Comparison of ENCODE assay signal across 21 cellular contexts in genomic region chr11:122103366-122103765, GRCh38. TPM values are rescaled to one million over a fixed set of nuclear protein-coding genes. Genes with fewer than 3 reads are reported as not detected.
DNase-seq lines count a peak whose midpoint lies in the region; FAIRE-seq and TF ChIP-seq lines count a peak whose summit lies in the region.
"Had no signal": no experiment of that assay in that cellular context is flagged by ENCODE, and none has a peak within 500 bp of the region (broad histone marks: within the 10 kb centered on the region; RNA-seq: fewer than 3 reads in every experiment).

No MANE protein-coding gene starts in this region.

- no peaks in the 10 kb centered on the region for H3K9me3 ChIP-seq in neural cell (ENCODE audit: low read length)
- H3K9me3 ChIP-seq: MG63 had no signal

- no peak overlapping the region for H3K4me3 ChIP-seq in neural cell (ENCODE audit: low read length)
- H3K4me3 ChIP-seq: lung, MG63 had no signal

- no peak for TF ChIP-seq EP300 in neural cell (conservative IDR thresholded peaks at IDR 0.05; ENCODE audit: poor library complexity, severe bottlenecking)

- no peaks in the 10 kb centered on the region for H3F3A ChIP-seq in neural cell (ENCODE audit: insufficient read depth, low read length, poor library complexity, severe bottlenecking)

- H3K36me3 ChIP-seq in neural cell (ENCODE audit: insufficient read depth, low read length) = no peaks in the 10 kb centered on the region

- H2AFZ ChIP-seq in neural cell (ENCODE audit: low read depth, low read length) = no peak overlapping the region

- DNase-seq in LHCN-M2 (ENCODE audit: low read depth) = peak; percentile 60
- no peak for DNase-seq in caudate nucleus (lab: John Stamatoyannopoulos, UW)
- no peak for DNase-seq in superior temporal gyrus (ENCODE audit: extremely low spot score)
- DNase-seq in NCI-H187 treated with DMSO at 0.1 percent for 48 hours (lab: John Stamatoyannopoulos, UW) = no peak
- DNase-seq in amygdala (lab: John Stamatoyannopoulos, UW) = no peak
- no peak for DNase-seq in HuH-7 (ENCODE audit: low spot score)
- DNase-seq: activated CD8-positive, alpha-beta T cell treated with anti-CD3 and anti-CD28 coated beads for 36 hours; CD4-positive, alpha-beta memory T cell; DMS79; glutamatergic neuron; MG63; natural killer cell; NCI-H1694 treated with DMSO at 0.1 percent for 48 hours; NCI-H345 had no signal

- no peaks in the 10 kb centered on the region for H4K20me1 ChIP-seq in neural cell (ENCODE audit: insufficient read depth)

- no peaks in the 10 kb centered on the region for H3K27me3 ChIP-seq in neural cell (ENCODE audit: insufficient read depth, low read depth, low read length)
- H3K27me3 ChIP-seq: MG63 had no signal

- H3K27ac ChIP-seq in caudate nucleus (ENCODE audit: low read depth, low read length) = peak overlapping the region; percentile 98
- H3K27ac ChIP-seq in neural cell (ENCODE audit: low read length) = peak overlapping the region; percentile 99

- FAIRE-seq in A204.1 (lab: Jason Lieb, UNC) = peak; percentile 41
- FAIRE-seq: colon, urothelium cell line had no signal

- H3K9me2 ChIP-seq in neural cell (ENCODE audit: insufficient read depth, low read length) = no peaks in the 10 kb centered on the region

- no peak for TF ChIP-seq RAD21 in neural cell (conservative IDR thresholded peaks at IDR 0.05)

- TF ChIP-seq CTCF in neural cell (IDR thresholded peaks at IDR 0.05; ENCODE audit: poor library complexity, severe bottlenecking) = no peak

- H3K9ac ChIP-seq in neural cell (ENCODE audit: low read length) = peak overlapping the region; percentile 93

- H3K79me2 ChIP-seq in neural cell (replicated peaks; ENCODE audit: insufficient read depth, low read length) = peaks cover 31% of the 10 kb centered on the region

- no peak overlapping the region for H3K4me2 ChIP-seq in neural cell (ENCODE audit: low read length)

TF ChIP-seq in neural cell, 6 proteins besides CTCF, POLR2A, EP300 and RAD21:
- TF ChIP-seq POLR2AphosphoS5 (IDR thresholded peaks at IDR 0.05) (no peak), SMC3 (conservative IDR thresholded peaks at IDR 0.05; ENCODE audit: poor library complexity) (no peak), MXI1 (conservative IDR thresholded peaks at IDR 0.05; ENCODE audit: poor library complexity, severe bottlenecking) (no peak), TAF1 (IDR thresholded peaks at IDR 0.05; ENCODE audit: low read depth) (no peak), EZH2 (IDR thresholded peaks at IDR 0.05; ENCODE audit: borderline replicate concordance, insufficient read depth, low read length, poor library complexity, severe bottlenecking) (no peak), REST (IDR thresholded peaks at IDR 0.05; ENCODE audit: borderline replicate concordance) (no peak)

RNA-seq across cellular contexts. Expression of gene BLID, which starts 12.6 kb away (rescaled TPM):
- total RNA-seq in LHCN-M2 (2014; rRNA removed) = 8.0 and 9.9 TPM in 2 replicates
- 0.67 TPM for polyA plus RNA-seq in LHCN-M2 (2012)
- not detected in 2 replicates for polyA plus RNA-seq in neural cell
- polyA minus RNA-seq in neural cell = not detected in 2 replicates
- total RNA-seq: activated CD8-positive, alpha-beta T cell treated with anti-CD3 and anti-CD28 coated beads for 36 hours; CD4-positive, alpha-beta memory T cell; natural killer cell; Right ventricle myocardium inferior; WTC11 had no signal
- polyA plus RNA-seq: CD4-positive, alpha-beta memory T cell; lung had no signal
